ENCODE assay signal across 8 cellular contexts in the genomic region with DNA sequence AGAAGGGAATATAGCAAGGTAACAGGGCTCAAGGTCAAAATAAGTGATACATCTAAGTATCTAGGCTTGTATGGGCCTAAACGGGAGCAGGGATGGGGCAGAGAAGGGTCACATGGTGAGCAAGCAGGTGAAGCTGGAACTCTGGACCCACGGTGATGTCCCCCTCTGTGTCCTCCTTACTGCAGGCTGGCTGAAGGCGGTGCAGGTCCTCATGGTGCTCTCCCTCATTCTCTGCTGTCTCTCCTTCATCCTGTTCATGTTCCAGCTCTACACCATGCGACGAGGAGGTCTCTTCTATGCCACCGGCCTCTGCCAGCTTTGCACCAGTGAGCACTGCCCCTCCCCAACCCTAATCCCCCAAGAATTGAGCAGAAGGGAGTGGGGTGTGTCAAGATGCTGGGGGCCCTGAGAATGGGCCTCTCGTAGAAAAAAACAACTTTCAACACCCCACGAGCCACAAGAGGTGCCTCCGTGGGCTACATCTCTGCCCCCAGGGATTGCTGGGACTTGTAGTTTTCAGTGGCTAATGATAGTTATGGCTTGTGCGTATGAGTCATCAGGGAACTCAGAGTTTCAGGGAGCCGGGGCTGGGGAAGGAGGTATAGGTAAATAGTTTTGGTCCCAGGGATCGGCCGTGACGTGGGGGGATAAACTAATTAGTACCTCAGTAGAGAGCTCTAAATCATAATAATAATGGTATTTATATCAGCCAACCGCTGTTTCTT. TPM values are rescaled to one million over a fixed set of nuclear protein-coding genes. Genes with fewer than 3 reads are reported as not detected.
DNase-seq lines count a peak whose midpoint lies in the region; ATAC-seq and TF ChIP-seq lines count a peak whose summit lies in the region.

No MANE protein-coding gene starts in this region.

- no peaks in the 10 kb centered on the region for H3K9me3 ChIP-seq in fibroblast of lung (ENCODE audit: control insufficient read depth, insufficient read depth, low read depth, low read length)

- peak overlapping the region; percentile 94 to 97 (median 96) for H3K27ac Mint-ChIP-seq in IgD-negative memory B cell
- H3K27ac Mint-ChIP-seq in activated CD4-positive, alpha-beta memory T cell treated with anti-CD3 and anti-CD28 coated beads, Interleukin-2, amount 10 ng/mL, durations not matched to agents 7 days and 5 days: peak overlapping the region; percentile 95

- H3K36me3 ChIP-seq in fibroblast of lung (ENCODE audit: control insufficient read depth, insufficient read depth, low read length): peaks cover 19% of the 10 kb centered on the region

- H2AFZ ChIP-seq in fibroblast of lung (ENCODE audit: low read length): no peak overlapping the region

- no peaks in the 10 kb centered on the region for H3K27me3 ChIP-seq in fibroblast of lung (ENCODE audit: control insufficient read depth, insufficient read depth, low read length)

- POLR2A ChIA-PET in activated CD4-positive, alpha-beta memory T cell treated with anti-CD3 and anti-CD28 coated beads, Interleukin-2, amount 10 ng/mL, durations not matched to agents 7 days and 5 days (lab: Charles Lee): interaction anchor here (1.0 to 7.1 kb wide), 8 partner anchors 8 to 288 kb away, joined by 3 to 265 read pairs (median 3); a partner anchor contains a TSS

- no peak overlapping the region for H3K9ac ChIP-seq in fibroblast of lung (ENCODE audit: insufficient read depth, low read length)

- H3K4me3 ChIP-seq in fibroblast of lung (replicated peaks in 1 of 4; ENCODE audit: control extremely low read depth in 1 of 4, insufficient read depth in 1 of 4, low read depth in 3 of 4, low read length in 4 of 4) (peak overlapping the region in 2 of 4 experiments; percentile 2 to 9), skin epidermis (peak overlapping the region in 2 of 7 experiments; percentile 44 to 47)

- H3K79me2 ChIP-seq in fibroblast of lung (ENCODE audit: control insufficient read depth, insufficient read depth, low read length): peaks cover 40% of the 10 kb centered on the region

- peak; percentile 60 for DNase-seq in CD1c-positive myeloid dendritic cell (ENCODE audit: extremely low spot score)
- DNase-seq in activated CD4-positive, alpha-beta memory T cell treated with anti-CD3 and anti-CD28 coated beads, Interleukin-2, amount 10 ng/mL, durations not matched to agents 7 days and 5 days: peak; percentile 60
- DNase-seq in fibroblast of lung (ENCODE audit: low read depth in 2 of 2): peak; percentile 47 to 65
- no peak for DNase-seq in G401 (ENCODE audit: low spot score)
- DNase-seq in NCI-H748 (lab: John Stamatoyannopoulos, UW; ENCODE audit: unreplicated experiment): no peak

- no peaks in the 10 kb centered on the region for H4K20me1 ChIP-seq in fibroblast of lung (ENCODE audit: control insufficient read depth, extremely low read depth, insufficient read depth, low read length)

- H3K4me2 ChIP-seq in fibroblast of lung (ENCODE audit: extremely low read depth, insufficient read depth, low read length): peak overlapping the region; percentile 48

- peaks cover 17% of the 10 kb centered on the region for H3K36me3 Mint-ChIP-seq in IgD-negative memory B cell
- H3K36me3 Mint-ChIP-seq in activated CD4-positive, alpha-beta memory T cell treated with anti-CD3 and anti-CD28 coated beads, Interleukin-2, amount 10 ng/mL, durations not matched to agents 7 days and 5 days (ENCODE audit: low read depth): peaks cover 68% of the 10 kb centered on the region

- H3K4me3 Mint-ChIP-seq in IgD-negative memory B cell: peak overlapping the region; percentile 78 to 94 (median 92)
- peak overlapping the region; percentile 73 for H3K4me3 Mint-ChIP-seq in activated CD4-positive, alpha-beta memory T cell treated with anti-CD3 and anti-CD28 coated beads, Interleukin-2, amount 10 ng/mL, durations not matched to agents 7 days and 5 days

- H3K4me1 Mint-ChIP-seq in IgD-negative memory B cell: peaks cover 22 to 45% (median 42%) of the 10 kb centered on the region in 3 donors
- peaks cover 74% of the 10 kb centered on the region for H3K4me1 Mint-ChIP-seq in activated CD4-positive, alpha-beta memory T cell treated with anti-CD3 and anti-CD28 coated beads, Interleukin-2, amount 10 ng/mL, durations not matched to agents 7 days and 5 days

- no peak for TF ChIP-seq CTCF in fibroblast of lung (conservative IDR thresholded peaks at IDR 0.05 in 1 of 2, IDR thresholded peaks at IDR 0.05 in 1 of 2; ENCODE audit: low read depth in 1 of 2, low read length in 2 of 2)

- no peaks in the 10 kb centered on the region for H3K27me3 Mint-ChIP-seq in IgD-negative memory B cell
- no peaks in the 10 kb centered on the region for H3K27me3 Mint-ChIP-seq in activated CD4-positive, alpha-beta memory T cell treated with anti-CD3 and anti-CD28 coated beads, Interleukin-2, amount 10 ng/mL, durations not matched to agents 7 days and 5 days

- peaks cover 27% of the 10 kb centered on the region for H3K4me1 ChIP-seq in fibroblast of lung (ENCODE audit: control insufficient read depth, extremely low read depth, insufficient read depth, low read length)

- ATAC-seq in HG03520 (IDR thresholded peaks at IDR 0.05; ENCODE audit: unreplicated experiment): no peak

- H3K27ac ChIP-seq in fibroblast of lung (ENCODE audit: insufficient read depth, low read length) (no peak overlapping the region), skin epidermis (peak overlapping the region in 15 of 21 experiments; percentile 21 to 95 (median 86))

- in situ Hi-C loops in G401 (cut with HindIII; ENCODE audit: low sequenced_read_pairs): no loop called here

- CTCF ChIA-PET in activated CD4-positive, alpha-beta memory T cell treated with anti-CD3 and anti-CD28 coated beads, Interleukin-2, amount 10 ng/mL, durations not matched to agents 7 days and 5 days (lab: Charles Lee): interaction anchor here (0.9 to 2.7 kb wide), 4 partner anchors 8 to 35 kb away, joined by 3 to 18 read pairs (median 8); a partner anchor contains a TSS

- no peaks in the 10 kb centered on the region for H3K9me3 Mint-ChIP-seq in IgD-negative memory B cell
- H3K9me3 Mint-ChIP-seq in activated CD4-positive, alpha-beta memory T cell treated with anti-CD3 and anti-CD28 coated beads, Interleukin-2, amount 10 ng/mL, durations not matched to agents 7 days and 5 days: peaks cover 3% of the 10 kb centered on the region

RNA-seq across cellular contexts. Expression of a gene that starts 4.0 kb away (rescaled TPM):
- polyA plus RNA-seq in IgD-negative memory B cell (586 TPM), fibroblast of lung (303 and 488 TPM in 2 replicates)
- total RNA-seq in activated CD4-positive, alpha-beta memory T cell treated with anti-CD3 and anti-CD28 coated beads, Interleukin-2, amount 10 ng/mL, durations not matched to agents 7 days and 5 days: 100 to 1,000 TPM; 418 to 447 TPM
- 168 and 246 TPM in 2 replicates for total RNA-seq in fibroblast of lung
- 529 and 765 TPM in 2 replicates for polyA plus RNA-seq in fibroblast of lung (2012)
- 721 and 1,057 TPM in 2 replicates for polyA minus RNA-seq in fibroblast of lung (ENCODE audit: low replicate concordance)
- 73.8 and 83.8 TPM in 2 replicates for total RNA-seq in G401 (2014; rRNA removed; shearing (Covaris generic))

RNA-seq across cellular contexts. Expression of a gene that starts 34.4 kb away (rescaled TPM):
- polyA plus RNA-seq in IgD-negative memory B cell (16.2 TPM), fibroblast of lung (3.9 and 4.0 TPM in 2 replicates)
- total RNA-seq in activated CD4-positive, alpha-beta memory T cell treated with anti-CD3 and anti-CD28 coated beads, Interleukin-2, amount 10 ng/mL, durations not matched to agents 7 days and 5 days: 10 to 100 TPM; 17.4 to 18.2 TPM
- 2.8 and 8.3 TPM in 2 replicates for total RNA-seq in fibroblast of lung
- polyA plus RNA-seq in fibroblast of lung (2012): 3.7 and 5.2 TPM in 2 replicates
- 5.4 and 12.3 TPM in 2 replicates for polyA minus RNA-seq in fibroblast of lung (ENCODE audit: low replicate concordance)
- total RNA-seq in G401 (2014; rRNA removed; shearing (Covaris generic)): 7.4 and 9.8 TPM in 2 replicates

RNA-seq across cellular contexts. Expression of a gene that starts 34.8 kb away (rescaled TPM):
- polyA plus RNA-seq in IgD-negative memory B cell (not detected), fibroblast of lung (not detected in 2 replicates)
- under 1 TPM in 1 of 2 experiments, not detected in 1; 0.28 TPM for total RNA-seq in activated CD4-positive, alpha-beta memory T cell treated with anti-CD3 and anti-CD28 coated beads, Interleukin-2, amount 10 ng/mL, durations not matched to agents 7 days and 5 days
- not detected in 2 replicates for total RNA-seq in fibroblast of lung
- polyA plus RNA-seq in fibroblast of lung (2012): not detected in 2 replicates
- not detected in 2 replicates for polyA minus RNA-seq in fibroblast of lung (ENCODE audit: low replicate concordance)
- not detected in 2 replicates for total RNA-seq in G401 (2014; rRNA removed; shearing (Covaris generic))

RNA-seq across cellular contexts. Expression of a gene that starts 59.4 kb away (rescaled TPM):
- polyA plus RNA-seq in IgD-negative memory B cell (0.30 TPM), fibroblast of lung (0.05 and 0.49 TPM in 2 replicates)
- under 1 TPM; 0.15 to 0.20 TPM for total RNA-seq in activated CD4-positive, alpha-beta memory T cell treated with anti-CD3 and anti-CD28 coated beads, Interleukin-2, amount 10 ng/mL, durations not matched to agents 7 days and 5 days
- 0.26 TPM in 1 of 2 replicates, not detected in the other for total RNA-seq in fibroblast of lung
- 0.17 TPM in 1 of 2 replicates, not detected in the other for polyA plus RNA-seq in fibroblast of lung (2012)
- not detected in 2 replicates for polyA minus RNA-seq in fibroblast of lung (ENCODE audit: low replicate concordance)
- 40.5 and 51.0 TPM in 2 replicates for total RNA-seq in G401 (2014; rRNA removed; shearing (Covaris generic))

Comparison
In these comparisons a context has a peak if more than half of its experiments do, and no peak if none do; other contexts are left out.
1. DNase-seq: peak in CD1c-positive myeloid dendritic cell (single experiment), activated CD4-positive, alpha-beta memory T cell treated with anti-CD3 and anti-CD28 coated beads, Interleukin-2, amount 10 ng/mL, durations not matched to agents 7 days and 5 days (single experiment) and fibroblast of lung (2 of 2); none in G401 (single experiment) and NCI-H748 (single experiment).